1 cellular context compared by ENCODE assay signal in genomic region chr9:124290053-124290581, GRCh38.
TF ChIP-seq lines count a peak whose summit lies in the region.

No MANE protein-coding gene starts in this region.

TF ChIP-seq in HepG2, 621 proteins besides CTCF, POLR2A, EP300 and RAD21 (continued from another document):
- TF ChIP-seq ZNF687 (CRISPR knock-in tag; IDR thresholded peaks at IDR 0.05): peak; percentile 30; the same call in 1 of the 2 replicates
- no peak for TF ChIP-seq SIX1 (CRISPR knock-in tag; IDR thresholded peaks at IDR 0.05; ENCODE audit: borderline replicate concordance)
- no peak for TF ChIP-seq ESRRA (CRISPR knock-in tag; IDR thresholded peaks at IDR 0.05; ENCODE audit: low read depth)
